ENCODE assay signal across 11 cellular contexts in genomic region chr16:78684040-78684611, GRCh38.
DNase-seq lines count a peak whose midpoint lies in the region; ATAC-seq, FAIRE-seq and TF ChIP-seq lines count a peak whose summit lies in the region.
"Had no signal": no experiment of that assay in that cellular context is flagged by ENCODE, and none has a peak within 500 bp of the region (broad histone marks: within the 10 kb centered on the region; RNA-seq: fewer than 3 reads in every experiment).

No MANE protein-coding gene starts in this region.

- peak; percentile 5 for DNase-seq in NB4 (ENCODE audit: low read depth)
- peak; percentile 5 to 85 for DNase-seq in dermis microvascular lymphatic vessel endothelial cell (ENCODE audit: low read depth in 2 of 2)
- peak; percentile 43 for DNase-seq in lung (ENCODE audit: low spot score)
- peak; percentile 82 for DNase-seq in urothelium cell line (ENCODE audit: low spot score)
- no peak for DNase-seq in erythroblast (lab: John Stamatoyannopoulos, UW)
- DNase-seq in NK-92 (lab: John Stamatoyannopoulos, UW; ENCODE audit: unreplicated experiment): no peak
- DNase-seq: GDM1, KBM-7, NCI-H82 had no signal

- TF ChIP-seq CTCF in NB4 (IDR thresholded peaks at IDR 0.05; ENCODE audit: low read depth, low read length) (no peak), lung (IDR thresholded peaks at IDR 0.05; ENCODE audit: control extremely low read depth, extremely low read depth) (no peak)

- H3K9me3 ChIP-seq in lung (ENCODE audit: control insufficient read depth in 2 of 2, insufficient read depth in 1 of 2, low read length in 1 of 2): no peaks in the 10 kb centered on the region

- no peaks in the 10 kb centered on the region for H3K36me3 ChIP-seq in lung (ENCODE audit: control insufficient read depth in 2 of 2, insufficient read depth in 2 of 2, low read length in 2 of 2)

- peak; percentile 85 for FAIRE-seq in urothelium cell line (lab: Jason Lieb, UNC)

- H3K4me3 ChIP-seq in NB4 (ENCODE audit: low read depth, low read length) (no peak overlapping the region), lung (no peak overlapping the region)

- peaks cover 0 to 1% of the 10 kb centered on the region in 2 donors for H3K4me1 ChIP-seq in lung (ENCODE audit: control insufficient read depth in 2 of 2, insufficient read depth in 2 of 2, low read length in 2 of 2)

- no peak for TF ChIP-seq POLR2A in NB4 (IDR thresholded peaks at IDR 0.05; ENCODE audit: extremely low read depth, insufficient read length)
- no peak for TF ChIP-seq POLR2A in erythroblast (IDR thresholded peaks at IDR 0.05; ENCODE audit: low read length)

- H3K27ac ChIP-seq in lung (ENCODE audit: low read depth in 1 of 2, low read length in 1 of 2): peak overlapping the region in 1 of 2 donors; percentile 63
- H3K27ac ChIP-seq: VCaP had no signal

- H3K27me3 ChIP-seq in lung (ENCODE audit: control insufficient read depth, insufficient read depth): no peaks in the 10 kb centered on the region

- ATAC-seq in lung (ENCODE audit: insufficient read depth, low FRiP score): peak; percentile 56
- no peak for ATAC-seq in SK-N-SH treated with all-trans-retinoic acid at 6 μM for 48 hours

- WGBS in lung, 2 donors: 69 to 77% methylated on average over 8 of the region's 8 CpGs

TF ChIP-seq in SK-N-SH treated with all-trans-retinoic acid at 6 μM for 48 hours, 23 proteins besides CTCF, POLR2A, EP300 and RAD21:
- TF ChIP-seq, protein P1, sequence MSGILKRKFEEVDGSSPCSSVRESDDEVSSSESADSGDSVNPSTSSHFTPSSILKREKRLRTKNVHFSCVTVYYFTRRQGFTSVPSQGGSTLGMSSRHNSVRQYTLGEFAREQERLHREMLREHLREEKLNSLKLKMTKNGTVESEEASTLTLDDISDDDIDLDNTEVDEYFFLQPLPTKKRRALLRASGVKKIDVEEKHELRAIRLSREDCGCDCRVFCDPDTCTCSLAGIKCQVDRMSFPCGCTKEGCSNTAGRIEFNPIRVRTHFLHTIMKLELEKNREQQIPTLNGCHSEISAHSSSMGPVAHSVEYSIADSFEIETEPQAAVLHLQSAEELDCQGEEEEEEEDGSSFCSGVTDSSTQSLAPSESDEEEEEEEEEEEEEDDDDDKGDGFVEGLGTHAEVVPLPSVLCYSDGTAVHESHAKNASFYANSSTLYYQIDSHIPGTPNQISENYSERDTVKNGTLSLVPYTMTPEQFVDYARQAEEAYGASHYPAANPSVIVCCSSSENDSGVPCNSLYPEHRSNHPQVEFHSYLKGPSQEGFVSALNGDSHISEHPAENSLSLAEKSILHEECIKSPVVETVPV (CRISPR knock-in tag; IDR thresholded peaks at IDR 0.05): no peak
- TF ChIP-seq ZC3H10 (CRISPR knock-in tag; IDR thresholded peaks at IDR 0.05) (no peak), RARB (CRISPR knock-in tag; IDR thresholded peaks at IDR 0.05) (no peak), CSDC2 (CRISPR knock-in tag; IDR thresholded peaks at IDR 0.05) (no peak), TOX (CRISPR knock-in tag; IDR thresholded peaks at IDR 0.05; ENCODE audit: borderline replicate concordance) (no peak), ZNF70 (CRISPR knock-in tag; IDR thresholded peaks at IDR 0.05) (no peak), CREB5 (CRISPR knock-in tag; IDR thresholded peaks at IDR 0.05; ENCODE audit: low read depth) (no peak), POU6F1 (CRISPR knock-in tag; IDR thresholded peaks at IDR 0.05; ENCODE audit: borderline replicate concordance, low read depth) (no peak), ISL1 (CRISPR knock-in tag; IDR thresholded peaks at IDR 0.05) (no peak), BACH2 (CRISPR knock-in tag; IDR thresholded peaks at IDR 0.05; ENCODE audit: borderline replicate concordance) (no peak), TSHZ2 (CRISPR knock-in tag; IDR thresholded peaks at IDR 0.05) (no peak), TCF4 (CRISPR knock-in tag; IDR thresholded peaks at IDR 0.05; ENCODE audit: borderline replicate concordance) (no peak), ESRRG (CRISPR knock-in tag; IDR thresholded peaks at IDR 0.05) (no peak), ARNTL (CRISPR knock-in tag; IDR thresholded peaks at IDR 0.05; ENCODE audit: borderline replicate concordance, low read depth) (no peak), ZNF8 (CRISPR knock-in tag; IDR thresholded peaks at IDR 0.05) (no peak)

Comparison
In these comparisons a context has a peak if more than half of its experiments do, and no peak if none do; other contexts are left out.
1. DNase-seq: peak in NB4 (single experiment), dermis microvascular lymphatic vessel endothelial cell (2 of 2), lung (single experiment) and urothelium cell line (single experiment); none in erythroblast (0 of 2) and NK-92 (single experiment).